9 cellular contexts compared by ENCODE assay signal in the genomic region with DNA sequence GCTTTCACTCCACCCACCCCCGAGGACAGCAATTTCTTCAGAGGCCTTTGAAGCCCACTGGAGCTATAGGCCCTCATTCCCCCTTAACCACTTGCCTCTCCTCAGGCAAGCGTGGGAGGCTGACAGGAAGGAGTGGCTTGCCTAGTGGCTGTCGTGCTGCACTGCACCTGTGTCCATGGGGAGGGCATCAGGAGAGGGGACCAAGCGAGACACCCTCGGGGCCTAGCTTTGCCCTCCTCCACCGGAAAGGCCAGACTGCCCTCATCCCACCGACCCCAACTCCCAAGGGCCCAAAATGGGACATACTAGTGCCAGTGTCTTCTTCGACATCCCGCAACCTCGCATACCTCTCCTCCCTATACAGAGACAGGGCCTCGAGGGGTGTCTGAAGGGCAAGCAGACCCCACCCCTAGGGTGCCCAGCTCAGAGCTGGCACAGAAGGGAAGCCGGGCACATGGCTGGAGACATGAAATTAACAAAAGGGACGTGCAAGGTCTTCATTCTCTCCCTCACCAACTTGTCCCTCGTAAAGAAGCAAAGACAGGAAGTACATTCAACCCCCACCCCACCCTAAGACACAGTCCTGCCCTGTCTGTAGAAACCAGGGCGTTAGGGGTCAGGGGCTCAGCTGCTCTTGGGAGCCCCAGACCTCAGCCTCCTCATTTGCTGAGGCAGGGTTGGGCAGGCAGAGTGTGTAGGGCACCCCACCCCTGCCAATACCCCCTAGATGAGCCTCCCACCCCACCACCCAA. TPM values are rescaled to one million over a fixed set of nuclear protein-coding genes. Genes with fewer than 3 reads are reported as not detected.
DNase-seq lines count a peak whose midpoint lies in the region; ATAC-seq and TF ChIP-seq lines count a peak whose summit lies in the region.
"Had no signal": no experiment of that assay in that cellular context is flagged by ENCODE, and none has a peak within 500 bp of the region (broad histone marks: within the 10 kb centered on the region; RNA-seq: fewer than 3 reads in every experiment).

No MANE protein-coding gene starts in this region.

- intact Hi-C loops in esophagus squamous epithelium (cut with DNase I), result no loop called here

- ATAC-seq in HG03432 (IDR thresholded peaks at IDR 0.05; ENCODE audit: unreplicated experiment), result peak; percentile 57
- no peak for ATAC-seq in GM18873 (IDR thresholded peaks at IDR 0.05; ENCODE audit: low FRiP score, unreplicated experiment)

- H3K9ac ChIP-seq in BLaER1, result 0 out of 2 replicates have a peak overlapping the region, but pooled peaks have one; percentile 35

- H3K9me3 ChIP-seq in BLaER1 (no peaks in the 10 kb centered on the region), MG63 (no peaks in the 10 kb centered on the region), esophagus squamous epithelium (no peaks in the 10 kb centered on the region)

- WGBS in esophagus squamous epithelium, 2 donors, result 83% methylated on average over 4 to 13 of the region's 15 CpGs

- H3K27me3 ChIP-seq in BLaER1 (no peaks in the 10 kb centered on the region), MG63 (no peaks in the 10 kb centered on the region), esophagus squamous epithelium (no peaks in the 10 kb centered on the region)

- H3K4me1 ChIP-seq in BLaER1 (peaks cover 53% of the 10 kb centered on the region), esophagus squamous epithelium (peaks cover 0 to 13% (median 4%) of the 10 kb centered on the region in 3 donors)

- TF ChIP-seq CTCF in esophagus squamous epithelium (IDR thresholded peaks at IDR 0.05), result peak in 1 of 6 experiments; percentile 10

- TF ChIP-seq POLR2A in esophagus squamous epithelium (IDR thresholded peaks at IDR 0.05), result no peak

- DNase-seq in activated T-cell treated with anti-CD3 and anti-CD28 coated beads for 4 hours (peak; percentile 39), left kidney (ENCODE audit: low read depth, low spot score) (peak; percentile 72), globus pallidus (ENCODE audit: low spot score) (no peak), MG63 (no peak), esophagus squamous epithelium (lab: John Stamatoyannopoulos, UW) (no peak)
- DNase-seq: NCI-H1417 treated with DMSO at 0.1 percent for 48 hours had no signal

- H3K4me3 ChIP-seq in BLaER1, result no peak overlapping the region
- no peak overlapping the region for H3K4me3 ChIP-seq in MG63
- H3K4me3 ChIP-seq in esophagus squamous epithelium, result no peak overlapping the region

- peak overlapping the region; percentile 81 for H3K4me2 ChIP-seq in BLaER1

- no peaks in the 10 kb centered on the region for H4K20me1 ChIP-seq in BLaER1

- H3K27ac ChIP-seq in BLaER1 (peak overlapping the region; percentile 63), esophagus squamous epithelium (no peak overlapping the region)

- H3K36me3 ChIP-seq in BLaER1 (no peaks in the 10 kb centered on the region), MG63 (no peaks in the 10 kb centered on the region), esophagus squamous epithelium (no peaks in the 10 kb centered on the region)

RNA-seq across cellular contexts. Expression of gene VIPR1, which starts 24.3 kb away (rescaled TPM):
- total RNA-seq in MG63 (2014; rRNA removed; shearing (Covaris generic); ENCODE audit: low replicate concordance), result not detected in 2 replicates
- 10 to 100 TPM in 1 of 4 donors, 1 to 10 TPM in 3; 3.6 to 15.4 (median 8.6) TPM for total RNA-seq in esophagus squamous epithelium

RNA-seq across cellular contexts. Expression of gene SEC22C, which starts 55.0 kb away (rescaled TPM):
- total RNA-seq in MG63 (2014; rRNA removed; shearing (Covaris generic); ENCODE audit: low replicate concordance), result 54.8 and 68.3 TPM in 2 replicates
- total RNA-seq in esophagus squamous epithelium, result 10 to 100 TPM in 3 of 4 donors, 1 to 10 TPM in 1; 8.8 to 38.5 (median 26.2) TPM

Comparison
In these comparisons a context has a peak if more than half of its experiments do, and no peak if none do; other contexts are left out.
1. DNase-seq: peak in activated T-cell treated with anti-CD3 and anti-CD28 coated beads for 4 hours (single experiment) and left kidney (single experiment); none in globus pallidus (single experiment), MG63 (single experiment) and esophagus squamous epithelium (single experiment).